13 cellular contexts compared by ENCODE assay signal in genomic region chr11:1356007-1356435, GRCh38.
"Had no signal": no experiment of that assay in that cellular context is flagged by ENCODE, and none has a peak within 500 bp of the region (broad histone marks: within the 10 kb centered on the region; RNA-seq: fewer than 3 reads in every experiment).

No MANE protein-coding gene starts in this region.

- H3K27ac ChIP-seq: left lung, sigmoid colon, suprapubic skin had no signal

- H3K9me3 Mint-ChIP-seq: activated naive CD4-positive, alpha-beta T cell treated with anti-CD3 and anti-CD28 coated beads, Interleukin-2, amount 50 U/mL, for 24 hours; natural killer cell treated with Interleukin-12 subunit alpha and Interleukin-12 subunit beta and Interleukin-15 and Interleukin-18, amount 100 ng/mL, for 72 hours had no signal

- ATAC-seq: activated CD4-positive, CD25-positive, alpha-beta regulatory T cell treated with anti-CD3 and anti-CD28 coated beads, Interleukin-2, amount 50 U/mL, for 24 hours; left lung; natural killer cell treated with Interleukin-12 subunit alpha and Interleukin-12 subunit beta and Interleukin-15 and Interleukin-18, amount 100 ng/mL, for 72 hours had no signal

- H3K4me1 ChIP-seq: left lung, sigmoid colon, suprapubic skin had no signal

- H3K4me1 Mint-ChIP-seq: activated naive CD4-positive, alpha-beta T cell treated with anti-CD3 and anti-CD28 coated beads, Interleukin-2, amount 50 U/mL, for 24 hours; brain had no signal

- H3K9me3 ChIP-seq: left lung, sigmoid colon, suprapubic skin had no signal

- H3K36me3 ChIP-seq: left lung, sigmoid colon, suprapubic skin had no signal

- H3K4me3 Mint-ChIP-seq: activated naive CD4-positive, alpha-beta T cell treated with anti-CD3 and anti-CD28 coated beads, Interleukin-2, amount 50 U/mL, for 24 hours; brain; natural killer cell treated with Interleukin-12 subunit alpha and Interleukin-12 subunit beta and Interleukin-15 and Interleukin-18, amount 100 ng/mL, for 72 hours had no signal

- H3K4me3 ChIP-seq: left lung, sigmoid colon, suprapubic skin had no signal

- H3K27ac Mint-ChIP-seq: activated naive CD4-positive, alpha-beta T cell treated with anti-CD3 and anti-CD28 coated beads, Interleukin-2, amount 50 U/mL, for 24 hours; natural killer cell treated with Interleukin-12 subunit alpha and Interleukin-12 subunit beta and Interleukin-15 and Interleukin-18, amount 100 ng/mL, for 72 hours had no signal

- DNase-seq: activated CD4-positive, alpha-beta T cell treated with anti-CD3 and anti-CD28 coated beads, Interleukin-2, amount 50 U/mL, for 4 hours; activated T-cell treated with anti-CD3 and anti-CD28 coated beads, Interleukin-2, amount 50 U/mL, for 1 hour; amniotic stem cell; left lung; occipital lobe; stimulated activated CD4-positive, alpha-beta T cell treated with anti-CD3 and anti-CD28 coated beads, Interleukin-12 subunit alpha, Interleukin-12 subunit beta, amount 100 ng/mL, for 4 hours; stimulated activated naive CD4-positive, alpha-beta T cell had no signal

- H3K36me3 Mint-ChIP-seq: activated naive CD4-positive, alpha-beta T cell treated with anti-CD3 and anti-CD28 coated beads, Interleukin-2, amount 50 U/mL, for 24 hours; brain; natural killer cell treated with Interleukin-12 subunit alpha and Interleukin-12 subunit beta and Interleukin-15 and Interleukin-18, amount 100 ng/mL, for 72 hours had no signal
